ENCODE assay signal across 12 cellular contexts in genomic region chr11:46948378-46949131, GRCh38. TPM values are rescaled to one million over a fixed set of nuclear protein-coding genes. Genes with fewer than 3 reads are reported as not detected.
DNase-seq lines count a peak whose midpoint lies in the region; ATAC-seq and TF ChIP-seq lines count a peak whose summit lies in the region.
"Had no signal": no experiment of that assay in that cellular context is flagged by ENCODE, and none has a peak within 500 bp of the region (broad histone marks: within the 10 kb centered on the region; RNA-seq: fewer than 3 reads in every experiment).

No MANE protein-coding gene starts in this region.

- intact Hi-C loops in transverse colon (cut with DNase I; ENCODE audit: low total_unique reads): loop anchor here (2.0 kb wide), 1 partner anchor 56 kb away; no protein-coding TSS in a partner anchor

- peaks cover 10 to 33% (median 18%) of the 10 kb centered on the region in 4 donors for H3K4me1 ChIP-seq in transverse colon

- DNase-seq in NCI-H2029 (lab: John Stamatoyannopoulos, UW) (peak; percentile 42), NCI-H2029 treated with DMSO at 0.1 percent for 48 hours (lab: John Stamatoyannopoulos, UW) (no peak), RKO (ENCODE audit: low spot score) (peak; percentile 56), fibroblast of mammary gland (ENCODE audit: low read depth) (peak; percentile 75), transverse colon (peak; percentile 26)
- no peak for DNase-seq in central memory CD4-positive, alpha-beta T cell
- DNase-seq: NCI-H1694, thyroid gland had no signal

- no peaks in the 10 kb centered on the region for H3K27me3 ChIP-seq in transverse colon
- H3K27me3 ChIP-seq: BLaER1 treated with 17β-estradiol and CSF1 and Interleukin-3, amounts not matched to agents 10 nM and 100 nM; thyroid gland had no signal

- no peak for TF ChIP-seq CTCF in fibroblast of mammary gland (conservative IDR thresholded peaks at IDR 0.05; ENCODE audit: control insufficient read depth, insufficient read depth, low read depth, low read length)
- TF ChIP-seq CTCF in transverse colon (IDR thresholded peaks at IDR 0.05): no peak

- peak; percentile 7 for TF ChIP-seq EP300 in transverse colon (IDR thresholded peaks at IDR 0.05; ENCODE audit: low read depth)

- TF ChIP-seq POLR2A in transverse colon (IDR thresholded peaks at IDR 0.05): no peak

- peak overlapping the region; percentile 69 to 83 (median 76) for H3K27ac ChIP-seq in transverse colon
- H3K27ac ChIP-seq: BLaER1 treated with 17β-estradiol and CSF1 and Interleukin-3, amounts not matched to agents 10 nM and 100 nM had no signal

- in situ Hi-C loops in transverse colon (cut with MboI; ENCODE audit: low pct_ligation_motif_present in 1 of 4, low pct_unique_long_range_greater_than_20kb in 1 of 4, low sequenced_read_pairs in 3 of 4): no loop called here

- H3K4me3 ChIP-seq in fibroblast of mammary gland (ENCODE audit: control insufficient read depth, low read depth, low read length) (no peak overlapping the region), transverse colon (no peak overlapping the region)
- H3K4me3 ChIP-seq: BLaER1 treated with 17β-estradiol and CSF1 and Interleukin-3, amounts not matched to agents 10 nM and 100 nM; skin epidermis; thyroid gland had no signal

- no peaks in the 10 kb centered on the region for H3K9me3 ChIP-seq in transverse colon
- H3K9me3 ChIP-seq: BLaER1 treated with 17β-estradiol and CSF1 and Interleukin-3, amounts not matched to agents 10 nM and 100 nM; thyroid gland had no signal

- H3K36me3 ChIP-seq in transverse colon: no peaks in the 10 kb centered on the region
- H3K36me3 ChIP-seq: thyroid gland had no signal

- 36 to 68% methylated on average over 4 of the region's 4 CpGs for WGBS in transverse colon (ENCODE audit: low coverage in 1 of 2), 2 donors

- ATAC-seq in HG03460 (IDR thresholded peaks at IDR 0.05; ENCODE audit: unreplicated experiment): no peak
- no peak for ATAC-seq in HG02970 (IDR thresholded peaks at IDR 0.05; ENCODE audit: low FRiP score, unreplicated experiment)

RNA-seq across cellular contexts. Expression of gene CSTPP1, which starts 12.0 kb away (rescaled TPM):
- total RNA-seq in transverse colon: 10 to 100 TPM; 18.3 to 27.0 (median 24.6) TPM

RNA-seq across cellular contexts. Expression of gene LRP4, which starts 30.2 kb away (rescaled TPM):
- 10 to 100 TPM in 3 of 4 donors, 1 to 10 TPM in 1; 7.9 to 52.4 (median 16.2) TPM for total RNA-seq in transverse colon

Comparison
In these comparisons a context has a peak if more than half of its experiments do, and no peak if none do; other contexts are left out.
1. DNase-seq: peak in NCI-H2029 (single experiment), RKO (single experiment), fibroblast of mammary gland (single experiment) and transverse colon (single experiment); none in NCI-H2029 treated with DMSO at 0.1 percent for 48 hours (single experiment) and central memory CD4-positive, alpha-beta T cell (single experiment).